In the genomic region with DNA sequence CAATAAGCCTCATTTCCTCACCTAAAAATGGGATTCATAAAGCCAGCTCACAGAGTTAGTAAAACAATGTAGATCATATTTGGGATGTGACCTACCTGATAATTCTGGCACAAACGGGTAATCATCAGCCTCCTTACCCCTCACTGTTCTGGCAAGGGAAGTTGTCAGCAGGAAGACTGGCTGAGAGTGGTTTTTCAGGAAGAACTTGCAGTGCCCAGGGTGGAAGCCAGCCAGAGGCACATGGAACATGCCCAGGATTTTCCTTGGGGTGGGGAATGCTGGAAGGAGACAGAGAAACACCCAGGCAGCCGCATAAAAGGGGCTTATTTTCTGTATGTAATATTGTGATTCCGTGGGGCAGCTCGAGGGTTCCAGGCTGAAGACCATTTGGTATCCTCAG, we compare ENCODE assay signal across 2 cellular contexts.
A peak's percentile ranks its signal among the peaks of the same experiment; 100 is the strongest.
TF ChIP-seq lines count a peak whose summit lies in the region.

No MANE protein-coding gene starts in this region.

TF ChIP-seq in H1, 55 proteins besides CTCF, POLR2A, EP300 and RAD21:
- no peak for TF ChIP-seq PHF8 (conservative IDR thresholded peaks at IDR 0.05; ENCODE audit: low read depth, low read length)
- TF ChIP-seq JUND (IDR thresholded peaks at IDR 0.05; ENCODE audit: low read length) = no peak
- no peak for TF ChIP-seq KDM4A (IDR thresholded peaks at IDR 0.05; ENCODE audit: low read depth, low read length, severe bottlenecking)
- TF ChIP-seq CTBP2 (IDR thresholded peaks at IDR 0.05; ENCODE audit: borderline replicate concordance, insufficient read depth, insufficient read length, low read length) = no peak
- TF ChIP-seq BACH1 (IDR thresholded peaks at IDR 0.05; ENCODE audit: low read length) = no peak
- TF ChIP-seq ZNF274 (IDR thresholded peaks at IDR 0.05; ENCODE audit: borderline replicate concordance, extremely low read depth, low read length) = no peak
- no peak for TF ChIP-seq CBX5 (IDR thresholded peaks at IDR 0.05; ENCODE audit: low read depth, low read length)

TF ChIP-seq in liver, 16 proteins besides CTCF, POLR2A, EP300 and RAD21:
- TF ChIP-seq NR2F2 (IDR thresholded peaks at IDR 0.05) (peak; percentile 38), EGR1 (IDR thresholded peaks at IDR 0.05; ENCODE audit: low read depth in 2 of 2) (no peak), FOXA2 (IDR thresholded peaks at IDR 0.05) (no peak), SP1 (IDR thresholded peaks at IDR 0.05) (no peak), YY1 (IDR thresholded peaks at IDR 0.05) (no peak)
- TF ChIP-seq, protein P1, sequence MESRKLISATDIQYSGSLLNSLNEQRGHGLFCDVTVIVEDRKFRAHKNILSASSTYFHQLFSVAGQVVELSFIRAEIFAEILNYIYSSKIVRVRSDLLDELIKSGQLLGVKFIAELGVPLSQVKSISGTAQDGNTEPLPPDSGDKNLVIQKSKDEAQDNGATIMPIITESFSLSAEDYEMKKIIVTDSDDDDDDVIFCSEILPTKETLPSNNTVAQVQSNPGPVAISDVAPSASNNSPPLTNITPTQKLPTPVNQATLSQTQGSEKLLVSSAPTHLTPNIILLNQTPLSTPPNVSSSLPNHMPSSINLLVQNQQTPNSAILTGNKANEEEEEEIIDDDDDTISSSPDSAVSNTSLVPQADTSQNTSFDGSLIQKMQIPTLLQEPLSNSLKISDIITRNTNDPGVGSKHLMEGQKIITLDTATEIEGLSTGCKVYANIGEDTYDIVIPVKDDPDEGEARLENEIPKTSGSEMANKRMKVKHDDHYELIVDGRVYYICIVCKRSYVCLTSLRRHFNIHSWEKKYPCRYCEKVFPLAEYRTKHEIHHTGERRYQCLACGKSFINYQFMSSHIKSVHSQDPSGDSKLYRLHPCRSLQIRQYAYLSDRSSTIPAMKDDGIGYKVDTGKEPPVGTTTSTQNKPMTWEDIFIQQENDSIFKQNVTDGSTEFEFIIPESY (IDR thresholded peaks at IDR 0.05) = no peak
